ENCODE assay signal across 9 cellular contexts in the genomic region with DNA sequence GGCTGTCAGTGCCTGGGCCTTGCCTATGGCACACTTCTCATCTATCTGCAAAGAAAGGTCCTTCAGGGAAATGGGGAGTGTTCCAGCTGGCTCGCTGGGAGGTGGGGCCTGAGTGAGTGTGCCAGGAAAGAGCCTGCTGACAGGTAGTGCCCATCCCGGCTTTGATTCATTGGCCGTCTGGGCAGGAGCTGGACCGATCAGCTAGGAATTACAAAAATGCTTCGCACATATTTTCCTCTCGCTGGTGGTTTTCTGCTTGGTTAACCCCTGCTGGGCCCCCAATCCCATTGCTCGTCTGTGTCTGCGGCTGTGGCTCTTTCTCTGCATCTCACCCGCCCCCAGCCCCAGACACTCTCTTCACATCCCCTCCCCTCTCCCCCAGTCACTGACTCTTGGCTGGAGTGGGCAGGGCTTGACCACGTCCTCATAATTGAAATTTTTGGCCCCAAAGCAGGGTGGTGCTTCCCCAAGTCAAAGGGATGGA. TPM values are rescaled to one million over a fixed set of nuclear protein-coding genes. Genes with fewer than 3 reads are reported as not detected.
DNase-seq lines count a peak whose midpoint lies in the region; ATAC-seq and TF ChIP-seq lines count a peak whose summit lies in the region.
"Had no signal": no experiment of that assay in that cellular context is flagged by ENCODE, and none has a peak within 500 bp of the region (broad histone marks: within the 10 kb centered on the region; RNA-seq: fewer than 3 reads in every experiment).

No MANE protein-coding gene starts in this region.

- H3K4me1 ChIP-seq in GM23338 (ENCODE audit: insufficient read depth) (peaks cover 32% of the 10 kb centered on the region), SJCRH30 (peaks cover 58% of the 10 kb centered on the region), fibroblast of lung (ENCODE audit: control insufficient read depth, extremely low read depth, insufficient read depth, low read length) (peaks cover 24% of the 10 kb centered on the region)

- peaks cover 42% of the 10 kb centered on the region for H3K4me1 Mint-ChIP-seq in GM23338

- ATAC-seq in GM23338 (peak; percentile 12; the same call in 1 of the 3 replicates), HG02798 (IDR thresholded peaks at IDR 0.05; ENCODE audit: poor library complexity, unreplicated experiment) (no peak)
- ATAC-seq: T-helper 17 cell had no signal

- DNase-seq in GM23338 (ENCODE audit: low spot score) (peak; percentile 56), SJCRH30 (peak; percentile 60 to 84), fibroblast of lung (ENCODE audit: low read depth in 2 of 2) (peak; percentile 47 to 98), renal cortical epithelial cell (ENCODE audit: low read depth) (peak; percentile 97), NCI-H345 (lab: John Stamatoyannopoulos, UW) (no peak), COLO668 (lab: John Stamatoyannopoulos, UW; ENCODE audit: unreplicated experiment) (no peak)
- DNase-seq: NCI-H2081 treated with DMSO at 0.1 percent for 48 hours, T-helper 17 cell had no signal

- H3K27ac ChIP-seq in GM23338 (ENCODE audit: low read depth) (no peak overlapping the region), SJCRH30 (peak overlapping the region; percentile 66), fibroblast of lung (ENCODE audit: insufficient read depth, low read length) (peak overlapping the region; percentile 67)

- H3K4me3 ChIP-seq in GM23338 (no peak overlapping the region), SJCRH30 (no peak overlapping the region), fibroblast of lung (replicated peaks in 1 of 4; ENCODE audit: control extremely low read depth in 1 of 4, insufficient read depth in 1 of 4, low read depth in 3 of 4, low read length in 4 of 4) (no peak overlapping the region)

- H3K4me2 ChIP-seq in GM23338 (peak overlapping the region; percentile 48; the same call in 1 of the 2 replicates), fibroblast of lung (ENCODE audit: extremely low read depth, insufficient read depth, low read length) (no peak overlapping the region)

- H3K9me3 Mint-ChIP-seq in GM23338: no peaks in the 10 kb centered on the region; the same call in 2 of the 3 replicates

- peaks cover 8% of the 10 kb centered on the region for H3K27me3 Mint-ChIP-seq in GM23338 (ENCODE audit: insufficient read depth, low read depth, poor library complexity)
- H3K27me3 Mint-ChIP-seq: T-helper 17 cell had no signal

- H4K20me1 ChIP-seq in GM23338 (replicated peaks; ENCODE audit: insufficient read depth) (no peaks in the 10 kb centered on the region), fibroblast of lung (ENCODE audit: control insufficient read depth, extremely low read depth, insufficient read depth, low read length) (no peaks in the 10 kb centered on the region)

- H3K9me3 ChIP-seq in SJCRH30 (replicated peaks) (no peaks in the 10 kb centered on the region), fibroblast of lung (ENCODE audit: control insufficient read depth, insufficient read depth, low read depth, low read length) (no peaks in the 10 kb centered on the region)

- peak overlapping the region; percentile 85; the same call in 1 of the 2 replicates for H2AFZ ChIP-seq in GM23338
- H2AFZ ChIP-seq in fibroblast of lung (ENCODE audit: low read length): no peak overlapping the region

- TF ChIP-seq CTCF in GM23338 (conservative IDR thresholded peaks at IDR 0.05; ENCODE audit: low read depth in 2 of 2): no peak
- no peak for TF ChIP-seq CTCF in fibroblast of lung (conservative IDR thresholded peaks at IDR 0.05 in 1 of 2, IDR thresholded peaks at IDR 0.05 in 1 of 2; ENCODE audit: low read depth in 1 of 2, low read length in 2 of 2)

- H3K27ac Mint-ChIP-seq in GM23338: no peak overlapping the region
- H3K27ac Mint-ChIP-seq: T-helper 17 cell had no signal

- no peaks in the 10 kb centered on the region for H3F3A ChIP-seq in GM23338 (replicated peaks; ENCODE audit: low read depth)

- H3K9me2 ChIP-seq in GM23338 (ENCODE audit: insufficient read depth): no peaks in the 10 kb centered on the region

- no peaks in the 10 kb centered on the region for H3K79me2 ChIP-seq in GM23338 (replicated peaks; ENCODE audit: insufficient read depth)
- H3K79me2 ChIP-seq in fibroblast of lung (ENCODE audit: control insufficient read depth, insufficient read depth, low read length): no peaks in the 10 kb centered on the region

- H3K36me3 ChIP-seq in GM23338 (ENCODE audit: insufficient read depth): no peaks in the 10 kb centered on the region
- no peaks in the 10 kb centered on the region for H3K36me3 ChIP-seq in SJCRH30
- H3K36me3 ChIP-seq in fibroblast of lung (ENCODE audit: control insufficient read depth, insufficient read depth, low read length): peaks cover 3% of the 10 kb centered on the region

- no peak overlapping the region for H3K4me3 Mint-ChIP-seq in GM23338
- H3K4me3 Mint-ChIP-seq: T-helper 17 cell had no signal

- no peaks in the 10 kb centered on the region for H3K27me3 ChIP-seq in GM23338 (ENCODE audit: insufficient read depth)
- no peaks in the 10 kb centered on the region for H3K27me3 ChIP-seq in SJCRH30
- no peaks in the 10 kb centered on the region for H3K27me3 ChIP-seq in fibroblast of lung (ENCODE audit: control insufficient read depth, insufficient read depth, low read length)

- no peak overlapping the region for H3K9ac ChIP-seq in fibroblast of lung (ENCODE audit: insufficient read depth, low read length)

- H3K36me3 Mint-ChIP-seq in GM23338 (ENCODE audit: low read depth): no peaks in the 10 kb centered on the region; the same call in 2 of the 3 replicates

TF ChIP-seq in GM23338, 12 proteins besides CTCF, POLR2A, EP300 and RAD21 (continues in another document):
- TF ChIP-seq EZH2 (IDR thresholded peaks at IDR 0.05; ENCODE audit: low read depth, unreplicated experiment) (no peak), EZH2phosphoT487 (IDR thresholded peaks at IDR 0.05; ENCODE audit: unreplicated experiment) (no peak)
- TF ChIP-seq, protein P1, sequence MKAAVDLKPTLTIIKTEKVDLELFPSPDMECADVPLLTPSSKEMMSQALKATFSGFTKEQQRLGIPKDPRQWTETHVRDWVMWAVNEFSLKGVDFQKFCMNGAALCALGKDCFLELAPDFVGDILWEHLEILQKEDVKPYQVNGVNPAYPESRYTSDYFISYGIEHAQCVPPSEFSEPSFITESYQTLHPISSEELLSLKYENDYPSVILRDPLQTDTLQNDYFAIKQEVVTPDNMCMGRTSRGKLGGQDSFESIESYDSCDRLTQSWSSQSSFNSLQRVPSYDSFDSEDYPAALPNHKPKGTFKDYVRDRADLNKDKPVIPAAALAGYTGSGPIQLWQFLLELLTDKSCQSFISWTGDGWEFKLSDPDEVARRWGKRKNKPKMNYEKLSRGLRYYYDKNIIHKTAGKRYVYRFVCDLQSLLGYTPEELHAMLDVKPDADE (IDR thresholded peaks at IDR 0.05): no peak

RNA-seq across cellular contexts. Expression of a gene that starts 10.8 kb away (rescaled TPM):
- total RNA-seq in GM23338 (2014; rRNA removed; shearing (Covaris generic)): 3.6 and 5.9 TPM in 2 replicates
- polyA plus RNA-seq in GM23338 (2016; fragmentation: Nextera tagmentation; extraction: Ambion mirVana): 1.2 and 1.8 TPM in 2 replicates
- 1.1 and 1.7 TPM in 2 replicates for total RNA-seq in SJCRH30 (2014; rRNA removed; shearing (Covaris generic))
- total RNA-seq in fibroblast of lung: 3.6 and 11.2 TPM in 2 replicates
- 4.5 and 19.6 TPM in 2 replicates for polyA plus RNA-seq in fibroblast of lung
- polyA plus RNA-seq in fibroblast of lung (2012): 7.1 and 25.1 TPM in 2 replicates
- 40.6 and 97.7 TPM in 2 replicates for polyA minus RNA-seq in fibroblast of lung (ENCODE audit: low replicate concordance)
- 58.1 and 84.0 TPM in 2 replicates for total RNA-seq in renal cortical epithelial cell

RNA-seq across cellular contexts. Expression of a gene that starts 30.9 kb away (rescaled TPM):
- not detected in 2 replicates for total RNA-seq in GM23338 (2014; rRNA removed; shearing (Covaris generic))
- polyA plus RNA-seq in GM23338 (2016; fragmentation: Nextera tagmentation; extraction: Ambion mirVana) (not detected in 2 replicates), fibroblast of lung (not detected in 2 replicates)
- total RNA-seq in SJCRH30 (2014; rRNA removed; shearing (Covaris generic)): not detected in 2 replicates
- total RNA-seq in fibroblast of lung (not detected in 2 replicates), renal cortical epithelial cell (not detected in 2 replicates)
- polyA plus RNA-seq in fibroblast of lung (2012): not detected in 2 replicates
- polyA minus RNA-seq in fibroblast of lung (ENCODE audit: low replicate concordance): not detected in 2 replicates

RNA-seq across cellular contexts. Expression of a gene that starts 53.6 kb away (rescaled TPM):
- total RNA-seq in GM23338 (2014; rRNA removed; shearing (Covaris generic)): 23.2 and 36.0 TPM in 2 replicates
- 11.3 and 22.0 TPM in 2 replicates for polyA plus RNA-seq in GM23338 (2016; fragmentation: Nextera tagmentation; extraction: Ambion mirVana)
- 1.2 and 2.1 TPM in 2 replicates for total RNA-seq in SJCRH30 (2014; rRNA removed; shearing (Covaris generic))
- 5.0 and 5.6 TPM in 2 replicates for total RNA-seq in fibroblast of lung
- polyA plus RNA-seq in fibroblast of lung: 2.7 and 3.4 TPM in 2 replicates
- polyA plus RNA-seq in fibroblast of lung (2012): 4.5 and 4.7 TPM in 2 replicates
- 4.6 and 5.5 TPM in 2 replicates for polyA minus RNA-seq in fibroblast of lung (ENCODE audit: low replicate concordance)
- total RNA-seq in renal cortical epithelial cell: 9.8 and 13.0 TPM in 2 replicates

Comparison
In these comparisons a context has a peak if more than half of its experiments do, and no peak if none do; other contexts are left out.
1. DNase-seq: peak in GM23338 (single experiment), SJCRH30 (2 of 2), fibroblast of lung (2 of 2) and renal cortical epithelial cell (single experiment); none in NCI-H345 (single experiment) and COLO668 (single experiment).